Comparison of ENCODE assay signal across 19 cellular contexts in the genomic region with DNA sequence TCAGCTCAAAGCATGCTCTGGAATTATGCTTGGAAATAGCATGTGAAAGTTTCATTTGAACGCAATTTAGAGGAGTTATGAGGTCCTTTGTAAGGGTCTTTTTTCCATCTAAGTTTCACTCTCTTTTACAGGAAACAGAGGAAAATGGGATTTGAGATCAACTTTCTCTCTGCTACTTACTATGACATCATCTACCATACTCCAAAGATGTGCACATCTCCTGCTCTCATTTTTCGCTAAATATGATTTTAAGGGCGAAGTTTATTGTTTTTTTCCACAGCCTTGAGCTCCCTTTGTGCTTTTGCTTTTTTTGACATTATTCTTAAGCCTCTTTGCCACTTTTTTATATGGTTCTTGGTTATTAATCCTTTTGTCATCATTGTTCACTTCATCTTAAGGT.
"Had no signal": no experiment of that assay in that cellular context is flagged by ENCODE, and none has a peak within 500 bp of the region (broad histone marks: within the 10 kb centered on the region; RNA-seq: fewer than 3 reads in every experiment).

No MANE protein-coding gene starts in this region.

- H3K79me2 ChIP-seq: hepatocyte had no signal

- H3K4me2 ChIP-seq: hepatocyte had no signal

- H2AFZ ChIP-seq: hepatocyte had no signal

- H3K4me1 ChIP-seq: upper lobe of left lung, uterus had no signal

- H3K9me3 ChIP-seq: pancreas, tibial artery, upper lobe of left lung, uterus had no signal

- H3K36me3 ChIP-seq: pancreas, tibial artery, upper lobe of left lung, uterus had no signal

- ATAC-seq: left colon; left ventricle myocardium superior; pancreas; right cardiac atrium; stimulated activated memory B cell treated with anti-CD40 and anti-IgM and Interleukin-4, amounts not matched to agents 10 μg/mL and 1 μg/mL and 100 μg/mL, for 72 hours had no signal

- H3K27ac ChIP-seq: dorsolateral prefrontal cortex, hepatocyte, pancreas, tibial artery, upper lobe of left lung, uterus had no signal

- H3K27me3 ChIP-seq: dorsolateral prefrontal cortex, hepatocyte, pancreas, tibial artery, upper lobe of left lung, uterus had no signal

- FAIRE-seq: pancreas had no signal

- H3K4me3 ChIP-seq: dorsolateral prefrontal cortex, hepatocyte, lung, pancreas, tibial artery, upper lobe of left lung, uterus had no signal

- DNase-seq: cortex of kidney; dorsolateral prefrontal cortex; effector CD8-positive, alpha-beta T cell; foreskin melanocyte; head of caudate nucleus; left colon; left ventricle myocardium superior; mesenchymal stem cell; midbrain; nucleus accumbens; pancreas; right cardiac atrium; stimulated activated CD4-positive, alpha-beta T cell treated with anti-CD3 and anti-CD28 coated beads, Interleukin-4, amount 100 ng/mL, for 1 hour; tibial artery; upper lobe of left lung; uterus had no signal
